8 cellular contexts compared by ENCODE assay signal in genomic region chr14:64504897-64505771, GRCh38. TPM values are rescaled to one million over a fixed set of nuclear protein-coding genes. Genes with fewer than 3 reads are reported as not detected.
DNase-seq lines count a peak whose midpoint lies in the region; ATAC-seq lines count a peak whose summit lies in the region.

No MANE protein-coding gene starts in this region.

- peaks cover 65% of the 10 kb centered on the region for H4K20me1 ChIP-seq in BLaER1

- H3K9ac ChIP-seq in BLaER1 (peak overlapping the region; percentile 100), HUES64 (ENCODE audit: low read depth, low read length) (peak overlapping the region; percentile 100)

- no peaks in the 10 kb centered on the region for H3K36me3 ChIP-seq in BLaER1
- no peaks in the 10 kb centered on the region; the same call in 1 of the 2 replicates for H3K36me3 ChIP-seq in HUES64 (ENCODE audit: insufficient read depth, low read length)

- H3K4me2 ChIP-seq in BLaER1, result peak overlapping the region; percentile 94

- DNase-seq in OCI-M1 (lab: John Stamatoyannopoulos, UW), result peak; percentile 89
- peak; percentile 77 for DNase-seq in activated T-cell treated with anti-CD3 and anti-CD28 coated beads for 4 hours
- DNase-seq in epithelial cell of prostate (ENCODE audit: low read depth, low spot score), result no peak
- peak; percentile 79 to 81 for DNase-seq in stimulated activated CD8-positive, alpha-beta memory T cell treated with anti-CD3 and anti-CD28 coated beads, Interleukin-15, amount 100 ng/mL, for 48 hours (ENCODE audit: low read depth in 2 of 2)

- peak; percentile 33 for ATAC-seq in GM19455 (IDR thresholded peaks at IDR 0.05; ENCODE audit: unreplicated experiment)

- under 1% methylated on average over 65 of the region's 67 CpGs for WGBS in HUES64

- H3K9me3 ChIP-seq in BLaER1 (no peaks in the 10 kb centered on the region), HUES64 (ENCODE audit: insufficient read depth, low read depth, low read length) (no peaks in the 10 kb centered on the region), mononuclear cell (ENCODE audit: low read depth, low read length) (no peaks in the 10 kb centered on the region)

- no peaks in the 10 kb centered on the region for H3K27me3 ChIP-seq in BLaER1
- no peaks in the 10 kb centered on the region for H3K27me3 ChIP-seq in HUES64 (ENCODE audit: insufficient read depth, low read length)
- no peaks in the 10 kb centered on the region for H3K27me3 ChIP-seq in mononuclear cell (ENCODE audit: insufficient read depth, low read length)

- H3K4me3 ChIP-seq in BLaER1, result peak overlapping the region; percentile 94
- H3K4me3 ChIP-seq in HUES64 (ENCODE audit: low read length), result peak overlapping the region; percentile 95
- peak overlapping the region; percentile 86 for H3K4me3 ChIP-seq in mononuclear cell (ENCODE audit: low read length)

- H3K27ac ChIP-seq in BLaER1, result peak overlapping the region; percentile 100
- H3K27ac ChIP-seq in HUES64 (ENCODE audit: low read depth, low read length), result peak overlapping the region; percentile 100
- peak overlapping the region; percentile 98 for H3K27ac ChIP-seq in epithelial cell of prostate

- H3K4me1 ChIP-seq in BLaER1 (peaks cover 69% of the 10 kb centered on the region), HUES64 (ENCODE audit: insufficient read depth, low read length) (peaks cover 43% of the 10 kb centered on the region), mononuclear cell (ENCODE audit: insufficient read depth, low read length) (peaks cover 65% of the 10 kb centered on the region)

RNA-seq across cellular contexts. Expression of gene ZBTB1, which starts 0.6 kb away (rescaled TPM):
- 19.7 TPM for polyA plus RNA-seq in HUES64 (2013, experiment 1 of 2)
- 21.1 TPM for polyA plus RNA-seq in HUES64 (2013, experiment 2 of 2)
- total RNA-seq in mononuclear cell, result 198 TPM

RNA-seq across cellular contexts. Expression of gene ZBTB25, which starts 1.5 kb away (rescaled TPM):
- 4.1 TPM for polyA plus RNA-seq in HUES64 (2013, experiment 1 of 2)
- 6.1 TPM for polyA plus RNA-seq in HUES64 (2013, experiment 2 of 2)
- 30.3 TPM for total RNA-seq in mononuclear cell

RNA-seq across cellular contexts. Expression of gene HSPA2, which starts 35.4 kb away (rescaled TPM):
- 10.8 TPM for polyA plus RNA-seq in HUES64 (2013, experiment 1 of 2)
- 16.3 TPM for polyA plus RNA-seq in HUES64 (2013, experiment 2 of 2)
- 2.7 TPM for total RNA-seq in mononuclear cell

RNA-seq across cellular contexts. Expression of gene AKAP5, which starts 39.8 kb away (rescaled TPM):
- 1.1 TPM for polyA plus RNA-seq in HUES64 (2013, experiment 1 of 2)
- 1.2 TPM for polyA plus RNA-seq in HUES64 (2013, experiment 2 of 2)
- total RNA-seq in mononuclear cell, result 2.3 TPM

RNA-seq across cellular contexts. Expression of gene PPP1R36, which starts 44.6 kb away (rescaled TPM):
- polyA plus RNA-seq in HUES64 (2013, experiment 1 of 2), result 0.40 TPM
- polyA plus RNA-seq in HUES64 (2013, experiment 2 of 2), result 0.32 TPM
- 0.73 TPM for total RNA-seq in mononuclear cell
